ENCODE assay signal across 21 cellular contexts in the genomic region with DNA sequence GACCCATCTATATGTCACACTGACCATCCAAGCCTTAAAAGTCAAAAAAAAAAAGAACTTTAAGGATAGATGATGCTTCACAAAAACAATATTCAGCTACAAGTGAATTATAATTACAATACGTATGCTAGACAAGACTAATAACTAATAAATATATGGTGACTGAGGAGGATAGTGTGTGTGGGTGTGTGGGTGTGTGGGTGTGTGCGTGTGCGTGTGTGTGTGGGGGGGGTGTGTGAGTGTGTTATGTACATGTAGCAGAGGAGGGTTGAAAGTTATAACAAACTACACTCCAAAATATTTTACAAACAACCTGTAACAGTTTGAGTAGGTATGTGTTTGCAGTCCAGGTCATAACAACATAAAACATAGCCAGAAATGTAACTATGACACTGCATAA.
A peak's percentile ranks its signal among the peaks of the same experiment; 100 is the strongest.
DNase-seq lines count a peak whose midpoint lies in the region; ATAC-seq, FAIRE-seq and TF ChIP-seq lines count a peak whose summit lies in the region.
"Had no signal": no experiment of that assay in that cellular context is flagged by ENCODE, and none has a peak within 500 bp of the region (broad histone marks: within the 10 kb centered on the region; RNA-seq: fewer than 3 reads in every experiment).

No MANE protein-coding gene starts in this region.

- ATAC-seq in Right ventricle myocardium inferior, result peak; percentile 33
- no peak for ATAC-seq in heart left ventricle
- no peak for ATAC-seq in K562
- no peak for ATAC-seq in HG02763 (IDR thresholded peaks at IDR 0.05; ENCODE audit: unreplicated experiment)
- ATAC-seq: A549, HCT116 had no signal

- in situ Hi-C loops in K562 (cut with MboI), result no loop called here

- H3K79me2 ChIP-seq in K562 (ENCODE audit: control insufficient read depth, insufficient read depth, low read length), result no peaks in the 10 kb centered on the region

- POLR2A ChIA-PET in K562 (lab: Yijun Ruan, JAX), result no interaction called here
- POLR2A ChIA-PET in GM10248 (lab: Yijun Ruan, JAX), result no interaction called here

- peak overlapping the region; percentile 53 for H3K27ac Mint-ChIP-seq in type B pancreatic cell
- H3K27ac Mint-ChIP-seq: CD4-positive, alpha-beta T cell had no signal

- intact Hi-C loops in Right ventricle myocardium inferior (cut with DNase I) (no loop called here), heart left ventricle (cut with DNase I) (no loop called here), K562 (cut with micrococcal nuclease) (no loop called here)

- H3K4me1 Mint-ChIP-seq in type B pancreatic cell (ENCODE audit: unreplicated experiment), result no peaks in the 10 kb centered on the region

- H3K4me3 Mint-ChIP-seq in type B pancreatic cell, result no peak overlapping the region
- H3K4me3 Mint-ChIP-seq: CD4-positive, alpha-beta T cell had no signal

- no TSS peak for BruUV-seq in K562 (replicated peaks; lab: Mats Ljungman, UMichigan)

- H3K9me3 ChIP-seq in heart left ventricle (peaks cover 0 to 13% (median 0%) of the 10 kb centered on the region in 12 donors), K562 (replicated peaks; ENCODE audit: control insufficient read depth, insufficient read depth, low read depth, low read length) (no peaks in the 10 kb centered on the region)

- no peaks in the 10 kb centered on the region for H3K36me3 Mint-ChIP-seq in type B pancreatic cell

- H3K9me1 ChIP-seq in K562 (ENCODE audit: control insufficient read depth, insufficient read depth, low read length), result no peaks in the 10 kb centered on the region

- no peak overlapping the region for H3K4me2 ChIP-seq in K562 (ENCODE audit: insufficient read depth, low read length)
- H3K4me2 ChIP-seq: A549, KMS-11 had no signal

- H3K36me3 ChIP-seq in heart left ventricle (no peaks in the 10 kb centered on the region), K562 (ENCODE audit: control insufficient read depth, insufficient read depth, low read length) (no peaks in the 10 kb centered on the region)

- no peak for TF ChIP-seq POLR2A in heart left ventricle (IDR thresholded peaks at IDR 0.05)
- TF ChIP-seq POLR2A in K562 (conservative IDR thresholded peaks at IDR 0.05), result no peak

- no peak overlapping the region for H2AFZ ChIP-seq in K562 (ENCODE audit: low read depth, low read length)

- H3K4me1 ChIP-seq in heart left ventricle (peaks cover 0 to 10% (median 6%) of the 10 kb centered on the region in 12 donors), K562 (replicated peaks in 1 of 2; ENCODE audit: control insufficient read depth in 2 of 2, insufficient read depth in 2 of 2, low read length in 2 of 2) (no peaks in the 10 kb centered on the region)
- H3K4me1 ChIP-seq: A549, Caco-2 had no signal

- 88 to 95% (median 89%) methylated on average over 3 of the region's 3 CpGs for WGBS in heart left ventricle, 4 donors
- WGBS in K562 (ENCODE audit: insufficient coverage, low coverage, missing lambda C conversion rate), result 2% methylated on average over 3 of the region's 3 CpGs

- H3K27me3 Mint-ChIP-seq in type B pancreatic cell, result peaks cover 3% of the 10 kb centered on the region

- no peak for TF ChIP-seq RAD21 in K562 (CRISPR knock-in tag; conservative IDR thresholded peaks at IDR 0.05 in 1 of 2, IDR thresholded peaks at IDR 0.05 in 1 of 2)

- DNase-seq in Right ventricle myocardium inferior (ENCODE audit: missing footprints) (no peak), heart left ventricle (no peak), K562 (ENCODE audit: extremely low read depth in 1 of 4, low spot score in 3 of 4) (no peak), type B pancreatic cell (ENCODE audit: extremely low spot score, unreplicated experiment) (no peak), HPDE6-E6E7 (ENCODE audit: extremely low spot score) (no peak), GM10248 (ENCODE audit: extremely low spot score) (no peak)
- DNase-seq: AML-193; Caco-2; CD4-positive, alpha-beta T cell; GOT3; H7 had no signal

- no peak for TF ChIP-seq CTCF in heart left ventricle (IDR thresholded peaks at IDR 0.05)
- no peak for TF ChIP-seq CTCF in K562 (IDR thresholded peaks at IDR 0.05 in 2 of 3, conservative IDR thresholded peaks at IDR 0.05 in 1 of 3; ENCODE audit: insufficient read depth in 2 of 3, low read depth in 1 of 3, low read length in 3 of 3)
- TF ChIP-seq CTCF in type B pancreatic cell (conservative IDR thresholded peaks at IDR 0.05), result no peak
- TF ChIP-seq CTCF in GM10248 (IDR thresholded peaks at IDR 0.05; ENCODE audit: control extremely low read depth, extremely low read depth, low read depth, missing control alignments), result no peak

- FAIRE-seq in K562 (lab: Jason Lieb, UNC), result no peak
- FAIRE-seq: A549, D721Med, G401.6, GM12892, GM18507 had no signal

- H3K9ac ChIP-seq in K562 (ENCODE audit: insufficient read depth in 1 of 2, low read depth in 2 of 2, low read length in 2 of 2), result no peak overlapping the region
- H3K9ac ChIP-seq: KMS-11 had no signal

- CTCF ChIA-PET in K562 (lab: Yijun Ruan, JAX; ENCODE audit: low intra/inter-chr PET ratio), result no interaction called here
- CTCF ChIA-PET in GM10248 (lab: Yijun Ruan, JAX), result interaction anchor here (1.4 kb wide), 1 partner anchor 26 kb away, joined by 3 read pairs; no protein-coding TSS in a partner anchor

- H3K9me3 Mint-ChIP-seq in type B pancreatic cell, result no peaks in the 10 kb centered on the region
- H3K9me3 Mint-ChIP-seq: CD4-positive, alpha-beta T cell had no signal

- no peaks in the 10 kb centered on the region for H3K27me3 ChIP-seq in heart left ventricle
- H3K27me3 ChIP-seq in K562 (ENCODE audit: control insufficient read depth in 2 of 2, insufficient read depth in 2 of 2, low read length in 2 of 2), result no peaks in the 10 kb centered on the region; a peak in 1 of 5 replicates

- H3K27ac ChIP-seq in heart left ventricle (no peak overlapping the region), K562 (ENCODE audit: extremely low read depth, low read depth, low read length) (no peak overlapping the region)
- H3K27ac ChIP-seq: 22Rv1, A549, C4-2B, KMS-11 had no signal

- no peak for TF ChIP-seq EP300 in K562 (IDR thresholded peaks at IDR 0.05; ENCODE audit: low read length)

- H3K4me3 ChIP-seq in heart left ventricle, result no peak overlapping the region
- no peak overlapping the region for H3K4me3 ChIP-seq in K562
- H3K4me3 ChIP-seq: A549 had no signal

- no peaks in the 10 kb centered on the region for H4K20me1 ChIP-seq in K562 (replicated peaks; ENCODE audit: control insufficient read depth, insufficient read depth, low read length)

TF ChIP-seq in K562, 482 proteins besides CTCF, POLR2A, EP300 and RAD21:
- TF ChIP-seq BRD9 (IDR thresholded peaks at IDR 0.05; ENCODE audit: low read depth, partially characterized antibody) (no peak), JUN (IDR thresholded peaks at IDR 0.05; ENCODE audit: borderline replicate concordance, low read depth, low read length) (no peak), JUN (CRISPR knock-in tag; IDR thresholded peaks at IDR 0.05; ENCODE audit: borderline replicate concordance) (no peak), EGR1 (conservative IDR thresholded peaks at IDR 0.05) (peak; percentile 41)
- TF ChIP-seq, protein P1, sequence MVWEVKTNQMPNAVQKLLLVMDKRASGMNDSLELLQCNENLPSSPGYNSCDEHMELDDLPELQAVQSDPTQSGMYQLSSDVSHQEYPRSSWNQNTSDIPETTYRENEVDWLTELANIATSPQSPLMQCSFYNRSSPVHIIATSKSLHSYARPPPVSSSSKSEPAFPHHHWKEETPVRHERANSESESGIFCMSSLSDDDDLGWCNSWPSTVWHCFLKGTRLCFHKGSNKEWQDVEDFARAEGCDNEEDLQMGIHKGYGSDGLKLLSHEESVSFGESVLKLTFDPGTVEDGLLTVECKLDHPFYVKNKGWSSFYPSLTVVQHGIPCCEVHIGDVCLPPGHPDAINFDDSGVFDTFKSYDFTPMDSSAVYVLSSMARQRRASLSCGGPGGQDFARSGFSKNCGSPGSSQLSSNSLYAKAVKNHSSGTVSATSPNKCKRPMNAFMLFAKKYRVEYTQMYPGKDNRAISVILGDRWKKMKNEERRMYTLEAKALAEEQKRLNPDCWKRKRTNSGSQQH (CRISPR knock-in tag; IDR thresholded peaks at IDR 0.05), result no peak
